ENCODE assay signal across 25 cellular contexts in the genomic region with DNA sequence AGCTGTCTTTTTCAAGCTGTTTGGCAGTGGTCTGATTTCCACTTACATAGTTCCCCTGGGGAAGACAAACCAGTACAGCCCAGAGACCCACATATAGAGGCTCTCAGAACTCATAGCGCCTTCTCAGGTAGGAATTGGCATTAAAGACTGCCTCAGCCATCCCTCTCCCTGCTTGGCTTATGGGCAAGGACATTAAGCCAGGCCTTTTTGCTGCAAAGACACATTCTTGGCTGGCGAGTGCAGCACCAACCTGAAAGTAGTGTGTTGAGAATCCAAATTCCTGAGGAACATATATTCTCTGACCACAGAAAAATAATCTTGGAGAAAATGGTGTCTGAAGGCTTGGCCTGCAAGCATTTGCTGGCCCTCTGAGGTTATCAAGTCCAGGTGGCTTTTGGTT. TPM values are rescaled to one million over a fixed set of nuclear protein-coding genes. Genes with fewer than 3 reads are reported as not detected.
DNase-seq lines count a peak whose midpoint lies in the region; ATAC-seq and TF ChIP-seq lines count a peak whose summit lies in the region.
"Had no signal": no experiment of that assay in that cellular context is flagged by ENCODE, and none has a peak within 500 bp of the region (broad histone marks: within the 10 kb centered on the region; RNA-seq: fewer than 3 reads in every experiment).

No MANE protein-coding gene starts in this region.

- no peaks in the 10 kb centered on the region for H3K27me3 Mint-ChIP-seq in MCF 10A (ENCODE audit: insufficient read depth, unreplicated experiment)
- H3K27me3 Mint-ChIP-seq in nephron progenitor cell (ENCODE audit: low read depth, poor library complexity), result no peaks in the 10 kb centered on the region
- H3K27me3 Mint-ChIP-seq: stimulated activated naive CD8-positive, alpha-beta T cell treated with anti-CD3 and anti-CD28 coated beads, Interleukin-15, amount 100 ng/mL, for 72 hours had no signal

- no peak overlapping the region for H3K4me3 Mint-ChIP-seq in MCF 10A (ENCODE audit: unreplicated experiment)
- no peak overlapping the region for H3K4me3 Mint-ChIP-seq in nephron progenitor cell
- H3K4me3 Mint-ChIP-seq: activated naive CD4-positive, alpha-beta T cell treated with anti-CD3 and anti-CD28 coated beads, Interleukin-2, amount 10 ng/mL, durations not matched to agents 7 days and 5 days; activated T-cell treated with anti-CD3 and anti-CD28 coated beads, Interleukin-2, amount 50 U/mL, for 4 hours; naive thymus-derived CD4-positive, alpha-beta T cell; stimulated activated naive CD8-positive, alpha-beta T cell treated with anti-CD3 and anti-CD28 coated beads, Interleukin-15, amount 100 ng/mL, for 72 hours had no signal

- no peaks in the 10 kb centered on the region for H3K9me3 ChIP-seq in breast epithelium
- H3K9me3 ChIP-seq: Caco-2, ovary, right atrium auricular region had no signal

- no peaks in the 10 kb centered on the region for H3K27me3 ChIP-seq in breast epithelium
- H3K27me3 ChIP-seq: BLaER1 treated with 17β-estradiol and CSF1 and Interleukin-3, amounts not matched to agents 10 nM and 100 nM; ovary; right atrium auricular region; tibial nerve had no signal

- no peak overlapping the region for H3K27ac Mint-ChIP-seq in MCF 10A (ENCODE audit: low read depth, unreplicated experiment)
- H3K27ac Mint-ChIP-seq in nephron progenitor cell, result no peak overlapping the region
- H3K27ac Mint-ChIP-seq: activated naive CD4-positive, alpha-beta T cell treated with anti-CD3 and anti-CD28 coated beads, Interleukin-2, amount 10 ng/mL, durations not matched to agents 7 days and 5 days; naive thymus-derived CD4-positive, alpha-beta T cell; stimulated activated naive CD8-positive, alpha-beta T cell treated with anti-CD3 and anti-CD28 coated beads, Interleukin-15, amount 100 ng/mL, for 72 hours had no signal

- CTCF ChIA-PET in MCF 10A (lab: Yijun Ruan, JAX), result interaction anchor here (0.7 kb wide), 1 partner anchor 557 kb away, joined by 3 read pairs; no protein-coding TSS in a partner anchor

- ATAC-seq in HG02870 (IDR thresholded peaks at IDR 0.05; ENCODE audit: unreplicated experiment), result no peak
- ATAC-seq: activated T-cell treated with anti-CD3 and anti-CD28 coated beads, Interleukin-2, amount 50 U/mL, for 4 hours; naive thymus-derived CD4-positive, alpha-beta T cell; stimulated activated naive CD8-positive, alpha-beta T cell treated with anti-CD3 and anti-CD28 coated beads, Interleukin-15, amount 100 ng/mL, for 72 hours had no signal

- BruUV-seq in MCF 10A (replicated peaks; lab: Mats Ljungman, UMichigan), result no TSS peak

- no peaks in the 10 kb centered on the region for H3K4me1 Mint-ChIP-seq in MCF 10A (ENCODE audit: insufficient read depth, unreplicated experiment)
- H3K4me1 Mint-ChIP-seq in nephron progenitor cell, result peaks cover 24% of the 10 kb centered on the region
- H3K4me1 Mint-ChIP-seq: stimulated activated naive CD8-positive, alpha-beta T cell treated with anti-CD3 and anti-CD28 coated beads, Interleukin-15, amount 100 ng/mL, for 72 hours had no signal

- no peaks in the 10 kb centered on the region for H3K4me1 ChIP-seq in breast epithelium
- H3K4me1 ChIP-seq: Caco-2, right atrium auricular region, tibial nerve had no signal

- no peak for TF ChIP-seq CTCF in breast epithelium (IDR thresholded peaks at IDR 0.05)
- TF ChIP-seq CTCF in MCF 10A (IDR thresholded peaks at IDR 0.05; ENCODE audit: unreplicated experiment), result no peak
- no peak for TF ChIP-seq CTCF in nephron progenitor cell (IDR thresholded peaks at IDR 0.05)

- intact Hi-C loops in breast epithelium (cut with DNase I; ENCODE audit: low total_unique reads) (no loop called here), MCF 10A (cut with micrococcal nuclease) (no loop called here)

- no peak for TF ChIP-seq POLR2A in breast epithelium (IDR thresholded peaks at IDR 0.05)

- H3K36me3 ChIP-seq in breast epithelium, result no peaks in the 10 kb centered on the region
- H3K36me3 ChIP-seq: BLaER1 treated with 17β-estradiol and CSF1 and Interleukin-3, amounts not matched to agents 10 nM and 100 nM; ovary; right atrium auricular region; tibial nerve had no signal

- POLR2A ChIA-PET in MCF 10A (lab: Yijun Ruan, JAX), result no interaction called here

- no peak overlapping the region for H3K4me3 ChIP-seq in breast epithelium
- H3K4me3 ChIP-seq: BLaER1 treated with 17β-estradiol and CSF1 and Interleukin-3, amounts not matched to agents 10 nM and 100 nM; ovary; right atrium auricular region; tibial nerve had no signal

- H3K9me3 Mint-ChIP-seq in MCF 10A (ENCODE audit: unreplicated experiment) (no peaks in the 10 kb centered on the region), nephron progenitor cell (peaks cover 15% of the 10 kb centered on the region)
- H3K9me3 Mint-ChIP-seq: activated naive CD4-positive, alpha-beta T cell treated with anti-CD3 and anti-CD28 coated beads, Interleukin-2, amount 10 ng/mL, durations not matched to agents 7 days and 5 days; stimulated activated naive CD8-positive, alpha-beta T cell treated with anti-CD3 and anti-CD28 coated beads, Interleukin-15, amount 100 ng/mL, for 72 hours had no signal

- DNase-seq in breast epithelium (ENCODE audit: low spot score in 2 of 2), result no peak
- DNase-seq in MCF 10A (ENCODE audit: unreplicated experiment), result no peak
- DNase-seq in astrocyte of the hippocampus (ENCODE audit: low read depth, low spot score), result peak; percentile 10
- peak; percentile 82 for DNase-seq in islet precursor cell
- no peak for DNase-seq in GOT3 (lab: John Stamatoyannopoulos, UW)
- DNase-seq in nephron progenitor cell, result no peak
- no peak for DNase-seq in cerebellum (ENCODE audit: low spot score)
- DNase-seq: 8988T; activated naive CD4-positive, alpha-beta T cell treated with anti-CD3 and anti-CD28 coated beads, Interleukin-2, amount 10 ng/mL, durations not matched to agents 7 days and 5 days; activated T-cell treated with anti-CD3 and anti-CD28 coated beads, Interleukin-2, amount 50 U/mL, for 4 hours; aorta; Caco-2; erythroblast; KBM-7; naive thymus-derived CD4-positive, alpha-beta T cell; NCI-H1694 treated with DMSO at 0.1 percent for 48 hours; NCI-H2227 treated with DMSO at 0.1 percent for 48 hours; ovary; SHP77 treated with DMSO at 0.1 percent for 48 hours; stimulated activated naive CD8-positive, alpha-beta T cell treated with anti-CD3 and anti-CD28 coated beads, Interleukin-15, amount 100 ng/mL, for 72 hours; T-helper 1 cell had no signal

- no peaks in the 10 kb centered on the region for H3K36me3 Mint-ChIP-seq in MCF 10A (ENCODE audit: insufficient read depth, unreplicated experiment)
- H3K36me3 Mint-ChIP-seq in nephron progenitor cell (ENCODE audit: low read depth), result peaks cover 5% of the 10 kb centered on the region
- H3K36me3 Mint-ChIP-seq: activated naive CD4-positive, alpha-beta T cell treated with anti-CD3 and anti-CD28 coated beads, Interleukin-2, amount 10 ng/mL, durations not matched to agents 7 days and 5 days; naive thymus-derived CD4-positive, alpha-beta T cell had no signal

- H3K27ac ChIP-seq in breast epithelium, result peak overlapping the region; percentile 55 to 86
- H3K27ac ChIP-seq: BLaER1 treated with 17β-estradiol and CSF1 and Interleukin-3, amounts not matched to agents 10 nM and 100 nM; ovary; right atrium auricular region had no signal

RNA-seq across cellular contexts. Expression of a gene that starts 39.2 kb away (rescaled TPM):
- total RNA-seq in breast epithelium, result 10 to 100 TPM; 48.2 to 62.3 (median 61.8) TPM
- 40.5 and 41.8 TPM in 2 replicates for total RNA-seq in MCF 10A (2022)
- total RNA-seq in cerebellum, result 12.6 TPM

Comparison
In these comparisons a context has a peak if more than half of its experiments do, and no peak if none do; other contexts are left out.
1. DNase-seq: peak in astrocyte of the hippocampus (single experiment) and islet precursor cell (single experiment); none in breast epithelium (0 of 2), MCF 10A (single experiment), GOT3 (single experiment), nephron progenitor cell (single experiment) and cerebellum (single experiment).